In the genomic region with DNA sequence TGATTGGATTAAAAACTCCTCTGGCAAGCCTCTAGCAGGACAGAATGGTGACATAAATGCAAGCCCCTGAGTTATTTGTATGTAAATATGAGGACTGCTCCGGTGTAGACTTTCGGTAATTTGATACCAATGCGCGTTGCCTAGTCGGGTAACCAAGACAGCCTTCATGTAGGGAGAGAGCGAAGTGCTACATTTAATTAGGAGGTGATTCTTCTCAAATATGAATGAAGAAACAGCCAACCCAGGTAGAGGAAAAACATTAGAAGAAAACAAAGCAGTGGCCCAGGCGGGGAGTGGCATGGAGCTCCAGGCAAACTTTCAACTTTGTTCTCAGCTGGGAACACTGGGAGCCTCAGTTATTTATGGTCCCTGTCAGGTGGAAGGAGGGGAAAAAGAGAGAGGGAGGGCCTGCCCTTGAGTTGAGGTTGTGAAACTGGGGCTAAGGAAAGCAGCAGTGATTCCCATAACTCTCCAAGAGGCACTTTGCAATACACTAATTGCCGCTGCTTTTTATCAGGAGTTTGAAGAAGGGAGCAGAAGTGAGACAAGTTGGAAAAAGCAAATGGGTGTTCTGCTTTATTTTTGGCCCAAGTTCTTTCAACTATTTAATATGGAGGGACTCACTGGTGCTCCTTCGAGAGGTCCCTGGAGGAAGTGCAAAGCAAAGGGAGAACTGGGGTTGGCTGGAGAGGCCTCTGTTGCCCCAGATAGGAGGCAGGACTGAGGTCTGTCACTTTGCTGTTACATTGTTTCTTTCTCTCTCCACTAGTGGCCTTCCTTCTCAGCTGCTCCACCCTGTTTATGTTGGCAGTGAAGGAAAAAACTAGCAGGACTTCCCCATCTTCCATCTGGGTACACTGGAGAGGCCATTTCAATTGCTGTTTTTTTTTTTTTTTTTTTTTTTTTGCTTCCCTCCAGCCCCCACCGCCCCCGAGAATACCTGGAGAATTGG, we compare ENCODE assay signal across 9 cellular contexts.
A peak's percentile ranks its signal among the peaks of the same experiment; 100 is the strongest.
DNase-seq lines count a peak whose midpoint lies in the region; ATAC-seq and TF ChIP-seq lines count a peak whose summit lies in the region.
"Had no signal": no experiment of that assay in that cellular context is flagged by ENCODE, and none has a peak within 500 bp of the region (broad histone marks: within the 10 kb centered on the region; RNA-seq: fewer than 3 reads in every experiment).

No MANE protein-coding gene starts in this region.

- ATAC-seq in left ventricle myocardium superior = peak; percentile 93
- peak; percentile 81 for ATAC-seq in sciatic nerve
- ATAC-seq in GM19023 (IDR thresholded peaks at IDR 0.05; ENCODE audit: unreplicated experiment) = no peak
- ATAC-seq: activated CD8-positive, alpha-beta memory T cell treated with anti-CD3 and anti-CD28 coated beads, Interleukin-2, amount 10 ng/mL, durations not matched to agents 7 days and 5 days had no signal

- H3K4me3 ChIP-seq in HAP-1 (peak overlapping the region; percentile 42), NT2/D1 (ENCODE audit: insufficient read length, low read depth) (peak overlapping the region; percentile 54)

- TF ChIP-seq CTCF in GM13977 (IDR thresholded peaks at IDR 0.05; ENCODE audit: extremely low read depth, insufficient read depth, missing control alignments) = no peak

- H3K36me3 ChIP-seq in HAP-1 (replicated peaks) = no peaks in the 10 kb centered on the region
- no peaks in the 10 kb centered on the region for H3K36me3 ChIP-seq in NT2/D1 (ENCODE audit: insufficient read depth, insufficient read length, low read length)

- H3K27me3 ChIP-seq in HAP-1 (ENCODE audit: low read depth) (no peaks in the 10 kb centered on the region), NT2/D1 (ENCODE audit: insufficient read depth, insufficient read length) (no peaks in the 10 kb centered on the region)

- peak overlapping the region; percentile 65 for H3K9ac ChIP-seq in NT2/D1 (ENCODE audit: insufficient read length, low read depth)

- intact Hi-C loops in left ventricle myocardium superior (cut with micrococcal nuclease) = no loop called here
- intact Hi-C loops in sciatic nerve (cut with DNase I) = no loop called here

- in situ Hi-C loops in HAP-1 (cut with MboI; ENCODE audit: low sequenced_read_pairs) = no loop called here
- in situ Hi-C loops in GM13977 (cut with MboI; ENCODE audit: low pct_unique_long_range_greater_than_20kb, low sequenced_read_pairs, unreplicated experiment) = no loop called here

- H3K4me1 ChIP-seq in HAP-1 = peaks cover 31% of the 10 kb centered on the region
- no peaks in the 10 kb centered on the region for H3K4me1 ChIP-seq in NT2/D1 (ENCODE audit: insufficient read depth, insufficient read length)

- H3K9me3 ChIP-seq in HAP-1 = no peaks in the 10 kb centered on the region
- H3K9me3 ChIP-seq in NT2/D1 (ENCODE audit: insufficient read depth, low read length) = no peaks in the 10 kb centered on the region

- peak; percentile 78 to 96 for DNase-seq in HAP-1 (ENCODE audit: low spot score in 2 of 2)
- peak; percentile 65 for DNase-seq in NT2/D1 (ENCODE audit: low read depth, low spot score)
- DNase-seq in left ventricle myocardium superior = peak; percentile 28
- no peak for DNase-seq in sciatic nerve (ENCODE audit: low spot score)
- DNase-seq in central memory CD4-positive, alpha-beta T cell = no peak
- no peak for DNase-seq in GM13977 (ENCODE audit: low spot score)
- no peak for DNase-seq in NK-92 treated with Interleukin-12 subunit alpha and Interleukin-12 subunit beta, amount 100 ng/mL, for 24 hours (lab: John Stamatoyannopoulos, UW)
- DNase-seq: activated CD8-positive, alpha-beta memory T cell treated with anti-CD3 and anti-CD28 coated beads, Interleukin-2, amount 10 ng/mL, durations not matched to agents 7 days and 5 days had no signal

Comparison
In these comparisons a context has a peak if more than half of its experiments do, and no peak if none do; other contexts are left out.
1. DNase-seq: peak in HAP-1 (2 of 2), NT2/D1 (single experiment) and left ventricle myocardium superior (single experiment); none in sciatic nerve (single experiment), central memory CD4-positive, alpha-beta T cell (single experiment), GM13977 (single experiment) and NK-92 treated with Interleukin-12 subunit alpha and Interleukin-12 subunit beta, amount 100 ng/mL, for 24 hours (single experiment).